In the genomic region with DNA sequence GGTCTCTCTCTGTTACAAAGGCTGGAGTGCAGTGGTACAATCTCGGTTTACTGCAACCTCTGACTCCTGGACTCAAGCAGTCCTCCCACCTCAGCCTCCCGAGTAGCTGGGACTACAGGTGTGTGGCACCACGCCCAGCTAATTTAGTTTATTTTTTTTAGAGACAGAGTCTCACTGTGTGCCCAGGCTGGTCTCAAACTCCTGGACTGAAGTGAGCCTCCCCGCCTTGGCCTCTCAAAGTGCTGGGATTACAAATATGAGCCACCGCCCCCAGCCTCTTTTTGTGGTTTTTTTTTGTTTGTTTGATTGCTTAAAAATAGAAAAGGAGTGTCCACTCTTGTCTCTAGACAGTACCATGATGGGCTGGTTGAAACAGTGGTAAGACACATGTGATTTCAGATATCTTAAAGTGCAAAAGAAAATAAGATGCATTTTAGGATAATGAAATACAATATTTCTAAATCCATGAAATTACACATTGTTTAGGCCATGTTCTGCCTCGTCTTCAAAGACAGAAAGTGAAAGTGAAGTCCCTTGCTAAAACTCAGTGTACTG, we compare ENCODE assay signal across 1 cellular context.
A peak's percentile ranks its signal among the peaks of the same experiment; 100 is the strongest.
TF ChIP-seq lines count a peak whose summit lies in the region.

No MANE protein-coding gene starts in this region.

TF ChIP-seq in K562, 482 proteins besides CTCF, POLR2A, EP300 and RAD21:
- peak; percentile 35; the same call in 1 of the 2 replicates for TF ChIP-seq GABPB1 (CRISPR knock-in tag; IDR thresholded peaks at IDR 0.05)
- TF ChIP-seq, protein P1, sequence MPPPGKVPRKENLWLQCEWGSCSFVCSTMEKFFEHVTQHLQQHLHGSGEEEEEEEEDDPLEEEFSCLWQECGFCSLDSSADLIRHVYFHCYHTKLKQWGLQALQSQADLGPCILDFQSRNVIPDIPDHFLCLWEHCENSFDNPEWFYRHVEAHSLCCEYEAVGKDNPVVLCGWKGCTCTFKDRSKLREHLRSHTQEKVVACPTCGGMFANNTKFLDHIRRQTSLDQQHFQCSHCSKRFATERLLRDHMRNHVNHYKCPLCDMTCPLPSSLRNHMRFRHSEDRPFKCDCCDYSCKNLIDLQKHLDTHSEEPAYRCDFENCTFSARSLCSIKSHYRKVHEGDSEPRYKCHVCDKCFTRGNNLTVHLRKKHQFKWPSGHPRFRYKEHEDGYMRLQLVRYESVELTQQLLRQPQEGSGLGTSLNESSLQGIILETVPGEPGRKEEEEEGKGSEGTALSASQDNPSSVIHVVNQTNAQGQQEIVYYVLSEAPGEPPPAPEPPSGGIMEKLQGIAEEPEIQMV (tag; conservative IDR thresholded peaks at IDR 0.05; ENCODE audit: low read depth) = no peak
- TF ChIP-seq ZNF644 (tag; IDR thresholded peaks at IDR 0.05; ENCODE audit: low read depth) = 0 out of 2 replicates have a peak, but pooled peaks have one; percentile 62
- TF ChIP-seq, protein P2, sequence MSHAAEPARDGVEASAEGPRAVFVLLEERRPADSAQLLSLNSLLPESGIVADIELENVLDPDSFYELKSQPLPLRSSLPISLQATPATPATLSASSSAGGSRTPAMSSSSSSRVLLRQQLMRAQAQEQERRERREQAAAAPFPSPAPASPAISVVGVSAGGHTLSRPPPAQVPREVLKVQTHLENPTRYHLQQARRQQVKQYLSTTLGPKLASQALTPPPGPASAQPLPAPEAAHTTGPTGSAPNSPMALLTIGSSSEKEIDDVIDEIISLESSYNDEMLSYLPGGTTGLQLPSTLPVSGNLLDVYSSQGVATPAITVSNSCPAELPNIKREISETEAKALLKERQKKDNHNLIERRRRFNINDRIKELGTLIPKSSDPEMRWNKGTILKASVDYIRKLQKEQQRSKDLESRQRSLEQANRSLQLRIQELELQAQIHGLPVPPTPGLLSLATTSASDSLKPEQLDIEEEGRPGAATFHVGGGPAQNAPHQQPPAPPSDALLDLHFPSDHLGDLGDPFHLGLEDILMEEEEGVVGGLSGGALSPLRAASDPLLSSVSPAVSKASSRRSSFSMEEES (CRISPR knock-in tag; IDR thresholded peaks at IDR 0.05) = no peak
- TF ChIP-seq ZNF124 (CRISPR knock-in tag; IDR thresholded peaks at IDR 0.05) = no peak
- TF ChIP-seq DDX20 (tag; IDR thresholded peaks at IDR 0.05; ENCODE audit: low read depth) = 0 out of 2 replicates have a peak, but pooled peaks have one; percentile 22
- no peak for TF ChIP-seq KLF6 (CRISPR knock-in tag; IDR thresholded peaks at IDR 0.05; ENCODE audit: borderline replicate concordance)
- TF ChIP-seq PHB (CRISPR knock-in tag; IDR thresholded peaks at IDR 0.05) = no peak
- TF ChIP-seq MAFG (tag; conservative IDR thresholded peaks at IDR 0.05) = 0 out of 2 replicates have a peak, but pooled peaks have one; percentile 2
- TF ChIP-seq, protein P3, sequence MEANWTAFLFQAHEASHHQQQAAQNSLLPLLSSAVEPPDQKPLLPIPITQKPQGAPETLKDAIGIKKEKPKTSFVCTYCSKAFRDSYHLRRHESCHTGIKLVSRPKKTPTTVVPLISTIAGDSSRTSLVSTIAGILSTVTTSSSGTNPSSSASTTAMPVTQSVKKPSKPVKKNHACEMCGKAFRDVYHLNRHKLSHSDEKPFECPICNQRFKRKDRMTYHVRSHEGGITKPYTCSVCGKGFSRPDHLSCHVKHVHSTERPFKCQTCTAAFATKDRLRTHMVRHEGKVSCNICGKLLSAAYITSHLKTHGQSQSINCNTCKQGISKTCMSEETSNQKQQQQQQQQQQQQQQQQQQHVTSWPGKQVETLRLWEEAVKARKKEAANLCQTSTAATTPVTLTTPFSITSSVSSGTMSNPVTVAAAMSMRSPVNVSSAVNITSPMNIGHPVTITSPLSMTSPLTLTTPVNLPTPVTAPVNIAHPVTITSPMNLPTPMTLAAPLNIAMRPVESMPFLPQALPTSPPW (CRISPR knock-in tag; IDR thresholded peaks at IDR 0.05) = no peak
- TF ChIP-seq ZBTB8A (IDR thresholded peaks at IDR 0.05; ENCODE audit: partially characterized antibody) = no peak
- 0 out of 3 replicates have a peak, but pooled peaks of 1 of the 2 experiments have one; percentile 8 for TF ChIP-seq CBX3 (IDR thresholded peaks at IDR 0.05; ENCODE audit: borderline replicate concordance in 1 of 2, low read length in 2 of 2)
- peak; percentile 74; the same call in 1 of the 2 replicates for TF ChIP-seq GTF2E2 (tag; IDR thresholded peaks at IDR 0.05)
- 0 out of 2 replicates have a peak, but pooled peaks have one; percentile 33 for TF ChIP-seq ZNF212 (CRISPR knock-in tag; IDR thresholded peaks at IDR 0.05)
- TF ChIP-seq CREB1 (IDR thresholded peaks at IDR 0.05) = no peak
- TF ChIP-seq CREB1 (CRISPR knock-in tag; IDR thresholded peaks at IDR 0.05) = peak; percentile 29; the same call in 1 of the 2 replicates
- no peak for TF ChIP-seq HOXB6 (CRISPR knock-in tag; IDR thresholded peaks at IDR 0.05; ENCODE audit: borderline replicate concordance)
